ENCODE assay signal across 1 cellular context in genomic region chr16:73956592-73957495, GRCh38.
TF ChIP-seq lines count a peak whose summit lies in the region.

No MANE protein-coding gene starts in this region.

TF ChIP-seq in K562, 482 proteins besides CTCF, POLR2A, EP300 and RAD21 (continued from another document):
- TF ChIP-seq, protein P1, sequence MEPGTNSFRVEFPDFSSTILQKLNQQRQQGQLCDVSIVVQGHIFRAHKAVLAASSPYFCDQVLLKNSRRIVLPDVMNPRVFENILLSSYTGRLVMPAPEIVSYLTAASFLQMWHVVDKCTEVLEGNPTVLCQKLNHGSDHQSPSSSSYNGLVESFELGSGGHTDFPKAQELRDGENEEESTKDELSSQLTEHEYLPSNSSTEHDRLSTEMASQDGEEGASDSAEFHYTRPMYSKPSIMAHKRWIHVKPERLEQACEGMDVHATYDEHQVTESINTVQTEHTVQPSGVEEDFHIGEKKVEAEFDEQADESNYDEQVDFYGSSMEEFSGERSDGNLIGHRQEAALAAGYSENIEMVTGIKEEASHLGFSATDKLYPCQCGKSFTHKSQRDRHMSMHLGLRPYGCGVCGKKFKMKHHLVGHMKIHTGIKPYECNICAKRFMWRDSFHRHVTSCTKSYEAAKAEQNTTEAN (CRISPR knock-in tag; IDR thresholded peaks at IDR 0.05): no peak
- TF ChIP-seq KAT7 (CRISPR knock-in tag; IDR thresholded peaks at IDR 0.05; ENCODE audit: borderline replicate concordance): no peak
- TF ChIP-seq SMC3 (conservative IDR thresholded peaks at IDR 0.05; ENCODE audit: insufficient read depth, low read depth, low read length): 0 out of 2 replicates have a peak, but pooled peaks have one; percentile 11
- TF ChIP-seq NBN (IDR thresholded peaks at IDR 0.05; ENCODE audit: low read depth): no peak
- no peak for TF ChIP-seq SREBF2 (CRISPR knock-in tag; IDR thresholded peaks at IDR 0.05)
